15 cellular contexts compared by ENCODE assay signal in the genomic region with DNA sequence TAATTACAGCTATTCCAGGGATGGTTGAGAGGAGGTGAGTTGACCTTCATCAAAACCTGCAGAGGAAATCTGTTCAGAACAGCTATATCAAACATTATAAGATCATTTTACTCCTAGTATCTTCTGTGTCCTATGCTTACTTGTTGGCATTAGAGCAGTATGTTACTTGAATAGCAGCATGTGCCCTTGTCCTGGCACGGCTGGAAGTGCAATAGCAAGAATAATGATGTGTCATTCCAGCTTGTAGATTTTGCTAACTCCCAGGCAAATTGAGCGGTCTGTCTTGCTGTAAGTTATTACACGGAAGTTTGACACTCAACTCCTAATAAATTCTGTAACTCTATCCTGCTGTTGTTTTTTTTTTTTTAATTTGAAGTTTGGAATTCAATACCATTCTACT.
DNase-seq lines count a peak whose midpoint lies in the region; ATAC-seq and TF ChIP-seq lines count a peak whose summit lies in the region.
"Had no signal": no experiment of that assay in that cellular context is flagged by ENCODE, and none has a peak within 500 bp of the region (broad histone marks: within the 10 kb centered on the region; RNA-seq: fewer than 3 reads in every experiment).

No MANE protein-coding gene starts in this region.

- no peak overlapping the region for H3K4me3 ChIP-seq in AG10803 (ENCODE audit: low read length)
- H3K4me3 ChIP-seq: BLaER1 had no signal

- ATAC-seq in GM18868 (IDR thresholded peaks at IDR 0.05; ENCODE audit: unreplicated experiment) (no peak), HG03095 (IDR thresholded peaks at IDR 0.05; ENCODE audit: unreplicated experiment) (no peak)
- ATAC-seq: HepG2 had no signal

- DNase-seq in AG10803 (ENCODE audit: low read depth) (peak; percentile 8), GM03348 (ENCODE audit: low spot score) (peak; percentile 8), NCI-H526 treated with DMSO at 0.1 percent for 48 hours (lab: John Stamatoyannopoulos, UW) (peak; percentile 71), left kidney (ENCODE audit: low read depth, low spot score) (peak; percentile 9), OCI-M1 (lab: John Stamatoyannopoulos, UW) (no peak)
- DNase-seq: ACHN; CD4-positive, alpha-beta memory T cell; DMS153; DMS79; GDM1; H9 had no signal

- TF ChIP-seq CTCF in AG10803 (conservative IDR thresholded peaks at IDR 0.05; ENCODE audit: low read length): no peak
